In genomic region chr3:97820780-97821179, GRCh38 we compare ENCODE assay signal across 9 cellular contexts. TPM values are rescaled to one million over a fixed set of nuclear protein-coding genes. Genes with fewer than 3 reads are reported as not detected.
DNase-seq lines count a peak whose midpoint lies in the region; ATAC-seq lines count a peak whose summit lies in the region.
"Had no signal": no experiment of that assay in that cellular context is flagged by ENCODE, and none has a peak within 500 bp of the region (broad histone marks: within the 10 kb centered on the region; RNA-seq: fewer than 3 reads in every experiment).

No MANE protein-coding gene starts in this region.

- H3K27me3 ChIP-seq in iPS-18a (ENCODE audit: control insufficient read depth, insufficient read depth, low read length) (peaks cover 35% of the 10 kb centered on the region), subcutaneous abdominal adipose tissue (ENCODE audit: control insufficient read depth in 5 of 5, insufficient read depth in 4 of 5, low read length in 5 of 5) (no peaks in the 10 kb centered on the region)

- peak overlapping the region; percentile 60 for H3K4me3 ChIP-seq in iPS-18a (ENCODE audit: low read length)
- peak overlapping the region; percentile 85 to 99 (median 92) for H3K4me3 ChIP-seq in subcutaneous abdominal adipose tissue (ENCODE audit: low read depth in 1 of 5, low read length in 5 of 5)

- H3K36me3 Mint-ChIP-seq in activated T-cell treated with anti-CD3 and anti-CD28 coated beads, Interleukin-2, amount 50 U/mL, for 24 hours (ENCODE audit: low read depth) = peaks cover 4% of the 10 kb centered on the region
- H3K36me3 Mint-ChIP-seq in activated T-helper 1 cell treated with anti-CD3 and anti-CD28 coated beads, Interleukin-12 subunit alpha, Interleukin-12 subunit beta, Interleukin-2, Interleukin-4 antibody, amounts not matched to agents 30 ng/mL and 10 ng/mL and 1 ng/mL, durations not matched to agents 14 hours and 24 hours and 36 hours (ENCODE audit: low read depth) = peaks cover 3% of the 10 kb centered on the region

- no peak for DNase-seq in activated T-cell treated with anti-CD3 and anti-CD28 coated beads, Interleukin-2, amount 50 U/mL, for 24 hours
- DNase-seq in activated T-cell treated with anti-CD3 and anti-CD28 coated beads, Interleukin-2, amount 50 U/mL, for 1 hour = no peak
- DNase-seq in activated T-helper 1 cell treated with anti-CD3 and anti-CD28 coated beads, Interleukin-12 subunit alpha, Interleukin-12 subunit beta, Interleukin-2, Interleukin-4 antibody, amounts not matched to agents 30 ng/mL and 10 ng/mL and 1 ng/mL, durations not matched to agents 14 hours and 24 hours and 36 hours (ENCODE audit: low spot score) = no peak
- DNase-seq in NCI-H524 treated with DMSO at 0.1 percent for 48 hours (lab: John Stamatoyannopoulos, UW) (no peak), NCI-H1092 (lab: John Stamatoyannopoulos, UW) (no peak)

- H3K4me3 Mint-ChIP-seq in activated T-cell treated with anti-CD3 and anti-CD28 coated beads, Interleukin-2, amount 50 U/mL, for 24 hours = peak overlapping the region; percentile 91
- H3K4me3 Mint-ChIP-seq in activated T-helper 1 cell treated with anti-CD3 and anti-CD28 coated beads, Interleukin-12 subunit alpha, Interleukin-12 subunit beta, Interleukin-2, Interleukin-4 antibody, amounts not matched to agents 30 ng/mL and 10 ng/mL and 1 ng/mL, durations not matched to agents 14 hours and 24 hours and 36 hours = peak overlapping the region; percentile 99

- H3K4me1 Mint-ChIP-seq in activated T-cell treated with anti-CD3 and anti-CD28 coated beads, Interleukin-2, amount 50 U/mL, for 24 hours (ENCODE audit: low read depth) = peaks cover 32% of the 10 kb centered on the region
- H3K4me1 Mint-ChIP-seq in activated T-helper 1 cell treated with anti-CD3 and anti-CD28 coated beads, Interleukin-12 subunit alpha, Interleukin-12 subunit beta, Interleukin-2, Interleukin-4 antibody, amounts not matched to agents 30 ng/mL and 10 ng/mL and 1 ng/mL, durations not matched to agents 14 hours and 24 hours and 36 hours (ENCODE audit: low read depth) = peaks cover 45% of the 10 kb centered on the region

- peak overlapping the region; percentile 47 for H3K27ac Mint-ChIP-seq in activated T-cell treated with anti-CD3 and anti-CD28 coated beads, Interleukin-2, amount 50 U/mL, for 24 hours
- peak overlapping the region; percentile 36 for H3K27ac Mint-ChIP-seq in activated T-helper 1 cell treated with anti-CD3 and anti-CD28 coated beads, Interleukin-12 subunit alpha, Interleukin-12 subunit beta, Interleukin-2, Interleukin-4 antibody, amounts not matched to agents 30 ng/mL and 10 ng/mL and 1 ng/mL, durations not matched to agents 14 hours and 24 hours and 36 hours

- H3K9ac ChIP-seq in iPS-18a (ENCODE audit: low read length) (no peak overlapping the region), subcutaneous abdominal adipose tissue (ENCODE audit: low read length in 5 of 5) (peak overlapping the region in 4 of 5 donors; percentile 80 to 95 (median 92))

- no peaks in the 10 kb centered on the region for H3K9me3 Mint-ChIP-seq in activated T-cell treated with anti-CD3 and anti-CD28 coated beads, Interleukin-2, amount 50 U/mL, for 24 hours
- H3K9me3 Mint-ChIP-seq in activated T-helper 1 cell treated with anti-CD3 and anti-CD28 coated beads, Interleukin-12 subunit alpha, Interleukin-12 subunit beta, Interleukin-2, Interleukin-4 antibody, amounts not matched to agents 30 ng/mL and 10 ng/mL and 1 ng/mL, durations not matched to agents 14 hours and 24 hours and 36 hours = no peaks in the 10 kb centered on the region

- H3K27ac ChIP-seq in iPS-18a (ENCODE audit: low read length) (no peak overlapping the region), subcutaneous abdominal adipose tissue (ENCODE audit: low read depth, low read length) (peak overlapping the region; percentile 85)
- H3K27ac ChIP-seq: SK-N-MC had no signal

- H3K27me3 Mint-ChIP-seq in activated T-cell treated with anti-CD3 and anti-CD28 coated beads, Interleukin-2, amount 50 U/mL, for 24 hours = peaks cover 30% of the 10 kb centered on the region
- peaks cover 34% of the 10 kb centered on the region for H3K27me3 Mint-ChIP-seq in activated T-helper 1 cell treated with anti-CD3 and anti-CD28 coated beads, Interleukin-12 subunit alpha, Interleukin-12 subunit beta, Interleukin-2, Interleukin-4 antibody, amounts not matched to agents 30 ng/mL and 10 ng/mL and 1 ng/mL, durations not matched to agents 14 hours and 24 hours and 36 hours (ENCODE audit: insufficient read depth)

- intact Hi-C loops in activated T-helper 1 cell treated with anti-CD3 and anti-CD28 coated beads, Interleukin-12 subunit alpha, Interleukin-12 subunit beta, Interleukin-2, Interleukin-4 antibody, amounts not matched to agents 30 ng/mL and 10 ng/mL and 1 ng/mL, durations not matched to agents 14 hours and 24 hours and 36 hours (cut with micrococcal nuclease) = loop anchor here (1.0 to 10.0 kb wide), 7 partner anchors 27 to 773 kb away; partner anchors contain the start of genes ARL6, CLDND1 and CPOX

- H3K36me3 ChIP-seq in iPS-18a (ENCODE audit: control insufficient read depth, low read depth, low read length) (no peaks in the 10 kb centered on the region), subcutaneous abdominal adipose tissue (ENCODE audit: control insufficient read depth in 5 of 5, insufficient read depth in 5 of 5, low read length in 5 of 5) (no peaks in the 10 kb centered on the region)

- H3K9me3 ChIP-seq in iPS-18a (ENCODE audit: control insufficient read depth, low read depth, low read length) (no peaks in the 10 kb centered on the region), subcutaneous abdominal adipose tissue (ENCODE audit: control insufficient read depth in 5 of 5, low read length in 5 of 5) (no peaks in the 10 kb centered on the region)

- ATAC-seq in HG03095 (IDR thresholded peaks at IDR 0.05; ENCODE audit: unreplicated experiment) = no peak

- H3K4me1 ChIP-seq in iPS-18a (ENCODE audit: control insufficient read depth, low read depth, low read length) = peaks cover 15% of the 10 kb centered on the region
- H3K4me1 ChIP-seq in subcutaneous abdominal adipose tissue (ENCODE audit: control insufficient read depth in 5 of 5, insufficient read depth in 5 of 5, low read length in 5 of 5) = peaks cover 0 to 38% (median 31%) of the 10 kb centered on the region in 5 donors

RNA-seq across cellular contexts. Expression of gene CRYBG3, which starts 1.0 kb away (rescaled TPM):
- total RNA-seq in activated T-helper 1 cell treated with anti-CD3 and anti-CD28 coated beads, Interleukin-12 subunit alpha, Interleukin-12 subunit beta, Interleukin-2, Interleukin-4 antibody, amounts not matched to agents 30 ng/mL and 10 ng/mL and 1 ng/mL, durations not matched to agents 14 hours and 24 hours and 36 hours = 6.5 and 6.8 TPM in 2 replicates

RNA-seq across cellular contexts. Expression of gene ARL6, which starts 56.2 kb away (rescaled TPM):
- 5.9 and 6.2 TPM in 2 replicates for total RNA-seq in activated T-helper 1 cell treated with anti-CD3 and anti-CD28 coated beads, Interleukin-12 subunit alpha, Interleukin-12 subunit beta, Interleukin-2, Interleukin-4 antibody, amounts not matched to agents 30 ng/mL and 10 ng/mL and 1 ng/mL, durations not matched to agents 14 hours and 24 hours and 36 hours
